8 cellular contexts compared by ENCODE assay signal in the genomic region with DNA sequence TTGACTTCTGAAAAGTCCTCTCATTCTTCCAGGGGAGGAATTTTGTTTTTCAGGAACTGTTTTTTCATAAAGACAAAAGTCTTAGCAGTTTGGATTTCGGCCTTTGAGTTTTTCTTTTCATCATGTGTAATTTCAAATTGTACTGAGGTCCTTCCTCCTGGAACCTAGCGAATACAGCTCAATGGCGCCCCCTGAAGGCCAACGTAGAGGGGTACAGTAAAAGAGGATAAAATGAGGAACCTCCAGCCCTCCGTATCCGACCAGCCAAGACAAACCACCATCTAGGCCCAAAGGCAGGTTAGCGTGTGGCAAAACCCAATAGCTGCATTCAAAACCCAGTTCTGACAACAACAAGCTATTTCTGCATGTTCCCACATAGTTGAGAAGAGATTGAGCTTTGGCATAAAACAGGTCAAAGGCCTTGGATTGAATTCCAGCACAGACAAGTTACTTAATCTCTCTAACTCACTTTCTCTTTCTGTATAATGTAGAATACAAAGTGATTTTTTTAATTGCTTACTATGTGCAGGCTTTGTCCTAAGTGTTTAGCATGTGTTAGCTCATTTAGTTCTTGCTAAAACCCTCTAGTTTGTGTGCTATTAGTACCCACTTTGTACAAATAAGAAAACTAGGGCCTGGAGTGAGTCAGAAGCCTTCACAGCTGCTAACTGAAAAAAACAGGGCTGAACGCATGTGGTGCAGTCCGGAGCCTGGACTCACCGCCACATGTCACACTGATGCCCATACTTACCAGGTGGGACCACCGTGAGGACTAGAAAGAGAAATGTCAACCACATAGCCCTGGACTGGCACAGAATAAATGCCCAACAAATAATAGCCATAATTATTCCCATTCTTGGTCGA. TPM values are rescaled to one million over a fixed set of nuclear protein-coding genes. Genes with fewer than 3 reads are reported as not detected.
DNase-seq lines count a peak whose midpoint lies in the region; ATAC-seq and TF ChIP-seq lines count a peak whose summit lies in the region.

No MANE protein-coding gene starts in this region.

- ATAC-seq in CD4-positive, CD25-positive, alpha-beta regulatory T cell (ENCODE audit: low read depth in 2 of 2): peak; percentile 63 to 67
- peak; percentile 55 for ATAC-seq in GM19372 (IDR thresholded peaks at IDR 0.05; ENCODE audit: low read depth, unreplicated experiment)
- ATAC-seq in HG03521 (IDR thresholded peaks at IDR 0.05; ENCODE audit: unreplicated experiment): peak; percentile 57
- ATAC-seq in naive thymus-derived CD4-positive, alpha-beta T cell: peak; percentile 92

- H3K9me3 ChIP-seq in CD4-positive, CD25-positive, alpha-beta regulatory T cell (ENCODE audit: control insufficient read depth in 2 of 2, low read length in 2 of 2): no peaks in the 10 kb centered on the region
- H3K9me3 ChIP-seq in naive thymus-derived CD4-positive, alpha-beta T cell (ENCODE audit: control insufficient read depth in 2 of 3, low read length in 3 of 3): no peaks in the 10 kb centered on the region

- H3K27ac Mint-ChIP-seq in CD4-positive, CD25-positive, alpha-beta regulatory T cell: peak overlapping the region; percentile 90 to 100 (median 97)
- H3K27ac Mint-ChIP-seq in naive thymus-derived CD4-positive, alpha-beta T cell: peak overlapping the region; percentile 88 to 100 (median 95)

- no peaks in the 10 kb centered on the region for H3K9me3 Mint-ChIP-seq in CD4-positive, CD25-positive, alpha-beta regulatory T cell
- H3K9me3 Mint-ChIP-seq in naive thymus-derived CD4-positive, alpha-beta T cell: peaks cover 0 to 2% (median 0%) of the 10 kb centered on the region in 11 donors

- intact Hi-C loops in naive thymus-derived CD4-positive, alpha-beta T cell (cut with micrococcal nuclease): loop anchor here (1.0 to 5.0 kb wide), 16 partner anchors 26 to 599 kb away; a partner anchor contains a TSS

- peak overlapping the region; percentile 51 for H3K4me3 ChIP-seq in CD4-positive, CD25-positive, alpha-beta regulatory T cell (ENCODE audit: low read depth, low read length)
- H3K4me3 ChIP-seq in epithelial cell of esophagus (ENCODE audit: low read length): no peak overlapping the region
- peak overlapping the region; percentile 17 for H3K4me3 ChIP-seq in naive thymus-derived CD4-positive, alpha-beta T cell (ENCODE audit: low read length)

- peaks cover 56% of the 10 kb centered on the region for H3K4me1 ChIP-seq in CD4-positive, CD25-positive, alpha-beta regulatory T cell (ENCODE audit: control insufficient read depth, insufficient read depth, low read length, poor library complexity, severe bottlenecking)
- H3K4me1 ChIP-seq in naive thymus-derived CD4-positive, alpha-beta T cell (ENCODE audit: control insufficient read depth in 2 of 2, insufficient read depth in 2 of 2, low read length in 2 of 2): peaks cover 53 to 61% of the 10 kb centered on the region in 2 donors

- peaks cover 30 to 66% (median 54%) of the 10 kb centered on the region in 4 donors for H3K4me1 Mint-ChIP-seq in CD4-positive, CD25-positive, alpha-beta regulatory T cell
- H3K4me1 Mint-ChIP-seq in naive thymus-derived CD4-positive, alpha-beta T cell: peaks cover 46 to 73% (median 68%) of the 10 kb centered on the region in 7 donors

- POLR2A ChIA-PET in naive thymus-derived CD4-positive, alpha-beta T cell (lab: Charles Lee): interaction anchor here (0.5 to 18.7 kb wide), 35 partner anchors 19 to 584 kb away, joined by 3 to 546 read pairs (median 5); no protein-coding TSS in a partner anchor

- peak; percentile 94 for TF ChIP-seq CTCF in epithelial cell of esophagus (IDR thresholded peaks at IDR 0.05; ENCODE audit: insufficient read depth, low read depth, low read length, missing control alignments)

- peak; percentile 78 to 94 (median 88) for DNase-seq in CD4-positive, CD25-positive, alpha-beta regulatory T cell
- DNase-seq in NOMO-1 treated with dmso at 0.1 percent for 144 hours (lab: John Stamatoyannopoulos, UW; ENCODE audit: unreplicated experiment): peak; percentile 77
- peak; percentile 78 for DNase-seq in activated CD8-positive, alpha-beta memory T cell treated with anti-CD3 and anti-CD28 coated beads, Interleukin-2, amount 50 U/mL, for 24 hours (ENCODE audit: extremely low read depth)
- DNase-seq in epithelial cell of esophagus (ENCODE audit: low read depth): peak; percentile 83
- DNase-seq in naive thymus-derived CD4-positive, alpha-beta T cell: peak; percentile 78 to 93 (median 86)
- peak; percentile 60 to 83 for DNase-seq in stimulated activated CD8-positive, alpha-beta memory T cell treated with anti-CD3 and anti-CD28 coated beads, Interleukin-7, amount 100 ng/mL, for 48 hours (ENCODE audit: extremely low read depth in 1 of 2, low read depth in 1 of 2)

- H3K27ac ChIP-seq in CD4-positive, CD25-positive, alpha-beta regulatory T cell (ENCODE audit: insufficient read depth, low read length, poor library complexity, severe bottlenecking): peak overlapping the region; percentile 87
- peak overlapping the region; percentile 63 for H3K27ac ChIP-seq in naive thymus-derived CD4-positive, alpha-beta T cell (ENCODE audit: low read depth, low read length)

- no peaks in the 10 kb centered on the region for H3K36me3 ChIP-seq in CD4-positive, CD25-positive, alpha-beta regulatory T cell (ENCODE audit: control insufficient read depth, insufficient read depth, low read length)
- no peaks in the 10 kb centered on the region for H3K36me3 ChIP-seq in naive thymus-derived CD4-positive, alpha-beta T cell (ENCODE audit: control insufficient read depth in 2 of 3, insufficient read depth in 3 of 3, low read length in 3 of 3)

- CTCF ChIA-PET in naive thymus-derived CD4-positive, alpha-beta T cell (lab: Charles Lee): interaction anchor here (0.6 to 7.6 kb wide), 64 partner anchors 15 to 599 kb away, joined by 3 to 148 read pairs (median 4); no protein-coding TSS in a partner anchor

- H3K36me3 Mint-ChIP-seq in CD4-positive, CD25-positive, alpha-beta regulatory T cell: no peaks in the 10 kb centered on the region
- no peaks in the 10 kb centered on the region for H3K36me3 Mint-ChIP-seq in naive thymus-derived CD4-positive, alpha-beta T cell

- no peaks in the 10 kb centered on the region for H3K27me3 ChIP-seq in CD4-positive, CD25-positive, alpha-beta regulatory T cell (ENCODE audit: control insufficient read depth, insufficient read depth, low read length)
- H3K27me3 ChIP-seq in naive thymus-derived CD4-positive, alpha-beta T cell (ENCODE audit: control insufficient read depth in 2 of 2, insufficient read depth in 2 of 2, low read length in 2 of 2): no peaks in the 10 kb centered on the region

- H3K27me3 Mint-ChIP-seq in CD4-positive, CD25-positive, alpha-beta regulatory T cell: peaks cover 1% of the 10 kb centered on the region
- no peaks in the 10 kb centered on the region for H3K27me3 Mint-ChIP-seq in naive thymus-derived CD4-positive, alpha-beta T cell

- H3K4me3 Mint-ChIP-seq in CD4-positive, CD25-positive, alpha-beta regulatory T cell: peak overlapping the region; percentile 32 to 80 (median 74)
- H3K4me3 Mint-ChIP-seq in naive thymus-derived CD4-positive, alpha-beta T cell: peak overlapping the region; percentile 56 to 85 (median 76)

RNA-seq across cellular contexts. Expression of a gene that starts 43.2 kb away (rescaled TPM):
- 1,033 TPM for total RNA-seq in CD4-positive, CD25-positive, alpha-beta regulatory T cell
- 100 to 1,000 TPM; 489 to 636 (median 541) TPM for polyA plus RNA-seq in CD4-positive, CD25-positive, alpha-beta regulatory T cell
- 100 to 1,000 TPM; 659 to 871 (median 773) TPM for total RNA-seq in naive thymus-derived CD4-positive, alpha-beta T cell
- polyA plus RNA-seq in naive thymus-derived CD4-positive, alpha-beta T cell: 100 to 1,000 TPM; 514 to 634 TPM
